In the genomic region with DNA sequence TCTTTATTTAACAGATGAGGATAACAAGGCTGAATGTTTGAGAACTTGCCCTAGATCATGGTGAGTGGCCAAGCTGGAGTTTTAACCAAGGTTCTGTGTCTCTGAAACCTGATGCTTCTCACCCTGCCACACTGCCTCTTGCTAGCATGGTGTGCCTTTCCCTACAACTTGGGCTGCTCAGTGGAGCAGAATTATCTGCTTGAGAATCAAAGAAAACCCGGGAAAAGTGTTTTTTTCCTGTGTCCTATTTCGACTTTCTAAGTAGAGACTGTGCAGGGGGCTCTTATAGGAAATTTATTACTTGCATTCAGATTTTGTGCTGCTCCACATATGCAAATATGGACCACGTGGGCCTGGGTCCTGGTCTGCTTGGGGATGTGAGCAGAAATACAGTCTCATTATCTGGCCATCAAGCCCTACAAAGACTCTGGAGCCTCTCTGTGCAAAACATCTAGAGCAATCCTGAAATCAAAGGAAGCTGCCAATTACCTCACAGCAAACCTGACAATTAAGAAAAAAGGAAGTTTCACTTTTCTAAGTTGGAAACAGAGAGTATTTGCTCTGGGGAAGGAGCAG, we compare ENCODE assay signal across 22 cellular contexts.
"Had no signal": no experiment of that assay in that cellular context is flagged by ENCODE, and none has a peak within 500 bp of the region (broad histone marks: within the 10 kb centered on the region; RNA-seq: fewer than 3 reads in every experiment).

No MANE protein-coding gene starts in this region.

- H3K36me3 ChIP-seq: esophagus muscularis mucosa, gastroesophageal sphincter, heart right ventricle, lower lobe of right lung, stomach, upper lobe of left lung had no signal

- H2AFZ ChIP-seq: parathyroid adenoma had no signal

- H3K4me2 ChIP-seq: smooth muscle cell had no signal

- H3K4me3 ChIP-seq: esophagus muscularis mucosa, gastroesophageal sphincter, heart right ventricle, lower lobe of right lung, smooth muscle cell, stomach, testis, upper lobe of left lung had no signal

- H3K79me2 ChIP-seq: parathyroid adenoma had no signal

- H3K27me3 ChIP-seq: esophagus muscularis mucosa, gastroesophageal sphincter, heart right ventricle, stomach, testis, upper lobe of left lung had no signal

- H3K9me3 ChIP-seq: esophagus muscularis mucosa, gastroesophageal sphincter, heart right ventricle, lower lobe of right lung, stomach, testis, upper lobe of left lung had no signal

- ATAC-seq: activated CD4-positive, alpha-beta T cell treated with anti-CD3 and anti-CD28 coated beads for 36 hours; activated CD8-positive, alpha-beta memory T cell treated with anti-CD3 and anti-CD28 coated beads, Interleukin-2, amount 10 ng/mL, durations not matched to agents 7 days and 5 days; gastroesophageal sphincter; heart right ventricle; lower lobe of right lung; naive thymus-derived CD8-positive, alpha-beta T cell; sciatic nerve; stimulated activated effector memory CD8-positive, alpha-beta T cell treated with anti-CD3 and anti-CD28 coated beads, Interleukin-12 subunit alpha, Interleukin-12 subunit beta, amount 100 ng/mL, for 72 hours had no signal

- H3K9ac ChIP-seq: parathyroid adenoma had no signal

- DNase-seq: activated CD4-positive, alpha-beta memory T cell treated with anti-CD3 and anti-CD28 coated beads, Interleukin-2, amount 10 ng/mL, durations not matched to agents 7 days and 5 days; activated CD4-positive, alpha-beta T cell treated with anti-CD3 and anti-CD28 coated beads for 36 hours; activated CD8-positive, alpha-beta memory T cell treated with anti-CD3 and anti-CD28 coated beads, Interleukin-2, amount 10 ng/mL, durations not matched to agents 7 days and 5 days; activated naive CD4-positive, alpha-beta T cell; activated naive CD8-positive, alpha-beta T cell treated with anti-CD3 and anti-CD28 coated beads for 36 hours; amniotic stem cell; effector CD8-positive, alpha-beta T cell; heart right ventricle; immature natural killer cell; kidney glomerular epithelial cell; lower lobe of right lung; naive thymus-derived CD8-positive, alpha-beta T cell; stimulated activated CD4-positive, alpha-beta T cell treated with anti-CD3 and anti-CD28 coated beads, Interleukin-4, amount 100 ng/mL, for 24 hours; stomach; testis; upper lobe of left lung had no signal

- H3K27ac ChIP-seq: gastroesophageal sphincter, heart right ventricle, lower lobe of right lung, parathyroid adenoma, stomach, testis, upper lobe of left lung had no signal

- H3K4me1 ChIP-seq: parathyroid adenoma had no signal
